Comparison of ENCODE assay signal across 16 cellular contexts in genomic region chr9:107833295-107833694, GRCh38.
"Had no signal": no experiment of that assay in that cellular context is flagged by ENCODE, and none has a peak within 500 bp of the region (broad histone marks: within the 10 kb centered on the region; RNA-seq: fewer than 3 reads in every experiment).

No MANE protein-coding gene starts in this region.

- H3K36me3 Mint-ChIP-seq: natural killer cell treated with Interleukin-12 subunit alpha and Interleukin-12 subunit beta and Interleukin-15 and Interleukin-18, amount 100 ng/mL, for 72 hours had no signal

- DNase-seq: activated CD4-positive, alpha-beta memory T cell treated with anti-CD3 and anti-CD28 coated beads, Interleukin-2, amount 10 ng/mL, durations not matched to agents 7 days and 5 days; activated naive CD4-positive, alpha-beta T cell treated with anti-CD3 and anti-CD28 coated beads, Interleukin-2, amount 50 U/mL, for 16 hours; activated T-cell treated with anti-CD3 and anti-CD28 coated beads, Interleukin-2, amount 50 U/mL, for 24 hours; esophagus squamous epithelium; left ventricle myocardium inferior; occipital lobe; T-helper 17 cell; testis; upper lobe of left lung; WERI-Rb-1 had no signal

- FAIRE-seq: keratinocyte had no signal

- H3K27ac ChIP-seq: coronary artery, hepatocyte, left ventricle myocardium inferior, right atrium auricular region, testis, upper lobe of left lung, WERI-Rb-1 had no signal

- H2AFZ ChIP-seq: hepatocyte had no signal

- H3K27me3 Mint-ChIP-seq: activated CD4-positive, alpha-beta memory T cell treated with anti-CD3 and anti-CD28 coated beads, Interleukin-2, amount 10 ng/mL, durations not matched to agents 7 days and 5 days; activated T-cell treated with anti-CD3 and anti-CD28 coated beads, Interleukin-2, amount 50 U/mL, for 24 hours; natural killer cell treated with Interleukin-12 subunit alpha and Interleukin-12 subunit beta and Interleukin-15 and Interleukin-18, amount 100 ng/mL, for 72 hours; stimulated activated naive CD8-positive, alpha-beta T cell treated with anti-CD3 and anti-CD28 coated beads, Interleukin-15, Interleukin-2, amounts not matched to agents 100 ng/mL and 50 ng/mL, for 24 hours; T-helper 17 cell had no signal

- H3K4me3 ChIP-seq: coronary artery, esophagus squamous epithelium, hepatocyte, left ventricle myocardium inferior, right atrium auricular region, testis, upper lobe of left lung had no signal

- H3K9me3 ChIP-seq: esophagus squamous epithelium, testis had no signal

- H3K4me1 Mint-ChIP-seq: activated CD4-positive, alpha-beta memory T cell treated with anti-CD3 and anti-CD28 coated beads, Interleukin-2, amount 10 ng/mL, durations not matched to agents 7 days and 5 days; T-helper 17 cell had no signal

- H3K4me1 ChIP-seq: esophagus squamous epithelium, left ventricle myocardium inferior, right atrium auricular region, testis, upper lobe of left lung had no signal

- H3K79me2 ChIP-seq: hepatocyte had no signal

- H3K36me3 ChIP-seq: esophagus squamous epithelium, left ventricle myocardium inferior, right atrium auricular region, upper lobe of left lung, WERI-Rb-1 had no signal

- H3K4me3 Mint-ChIP-seq: activated CD4-positive, alpha-beta memory T cell treated with anti-CD3 and anti-CD28 coated beads, Interleukin-2, amount 10 ng/mL, durations not matched to agents 7 days and 5 days; activated T-cell treated with anti-CD3 and anti-CD28 coated beads, Interleukin-2, amount 50 U/mL, for 24 hours; natural killer cell treated with Interleukin-12 subunit alpha and Interleukin-12 subunit beta and Interleukin-15 and Interleukin-18, amount 100 ng/mL, for 72 hours; stimulated activated naive CD8-positive, alpha-beta T cell treated with anti-CD3 and anti-CD28 coated beads, Interleukin-15, Interleukin-2, amounts not matched to agents 100 ng/mL and 50 ng/mL, for 24 hours; T-helper 17 cell had no signal

- ATAC-seq: natural killer cell treated with Interleukin-12 subunit alpha and Interleukin-12 subunit beta and Interleukin-15 and Interleukin-18, amount 100 ng/mL, for 72 hours; T-helper 17 cell had no signal

- H3K4me2 ChIP-seq: hepatocyte had no signal

- H3K27me3 ChIP-seq: esophagus squamous epithelium, right atrium auricular region, testis, upper lobe of left lung had no signal

- H3K27ac Mint-ChIP-seq: activated CD4-positive, alpha-beta memory T cell treated with anti-CD3 and anti-CD28 coated beads, Interleukin-2, amount 10 ng/mL, durations not matched to agents 7 days and 5 days; activated T-cell treated with anti-CD3 and anti-CD28 coated beads, Interleukin-2, amount 50 U/mL, for 24 hours; natural killer cell treated with Interleukin-12 subunit alpha and Interleukin-12 subunit beta and Interleukin-15 and Interleukin-18, amount 100 ng/mL, for 72 hours; stimulated activated naive CD8-positive, alpha-beta T cell treated with anti-CD3 and anti-CD28 coated beads, Interleukin-15, Interleukin-2, amounts not matched to agents 100 ng/mL and 50 ng/mL, for 24 hours; T-helper 17 cell had no signal
